Comparison of ENCODE assay signal across 34 cellular contexts in the genomic region with DNA sequence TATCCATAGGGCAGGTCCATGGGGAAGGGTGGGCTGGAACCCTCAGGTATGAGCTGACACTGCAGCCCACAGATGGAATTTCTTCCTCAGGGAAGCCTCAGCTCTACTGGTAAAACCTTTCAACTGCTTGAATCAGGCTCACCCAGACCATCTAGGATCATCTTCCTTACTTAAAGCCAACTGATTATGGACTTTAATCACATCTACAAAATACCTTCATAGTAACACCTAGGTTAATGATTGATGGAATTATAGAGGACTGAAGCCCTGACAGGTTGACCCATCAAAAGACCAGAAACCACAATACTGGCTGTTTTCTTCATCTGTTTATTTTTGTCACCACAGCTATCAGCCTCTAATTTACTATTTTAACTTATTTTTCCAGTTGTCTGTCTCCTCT.
"Had no signal": no experiment of that assay in that cellular context is flagged by ENCODE, and none has a peak within 500 bp of the region (broad histone marks: within the 10 kb centered on the region; RNA-seq: fewer than 3 reads in every experiment).

No MANE protein-coding gene starts in this region.

- H3K4me1 Mint-ChIP-seq: activated naive CD4-positive, alpha-beta T cell treated with anti-CD3 and anti-CD28 coated beads, Interleukin-2, amount 10 ng/mL, durations not matched to agents 7 days and 5 days; activated naive CD4-positive, alpha-beta T cell treated with anti-CD3 and anti-CD28 coated beads, Interleukin-2, amount 50 U/mL, for 24 hours; activated naive CD8-positive, alpha-beta T cell treated with anti-CD3 and anti-CD28 coated beads for 36 hours; activated naive CD8-positive, alpha-beta T cell treated with anti-CD3 and anti-CD28 coated beads, Interleukin-2, amount 10 ng/mL, durations not matched to agents 7 days and 5 days; activated naive CD8-positive, alpha-beta T cell treated with anti-CD3 and anti-CD28 coated beads, Interleukin-2, amount 50 U/mL, for 24 hours; brain; central memory CD8-positive, alpha-beta T cell had no signal

- H3K27ac Mint-ChIP-seq: activated naive CD4-positive, alpha-beta T cell treated with anti-CD3 and anti-CD28 coated beads for 36 hours; activated naive CD4-positive, alpha-beta T cell treated with anti-CD3 and anti-CD28 coated beads, Interleukin-2, amount 10 ng/mL, durations not matched to agents 7 days and 5 days; activated naive CD4-positive, alpha-beta T cell treated with anti-CD3 and anti-CD28 coated beads, Interleukin-2, amount 50 U/mL, for 24 hours; activated naive CD4-positive, alpha-beta T cell treated with anti-CD3 and anti-CD28 coated beads, Interleukin-2, amount 50 U/mL, for 72 hours; activated naive CD8-positive, alpha-beta T cell; activated naive CD8-positive, alpha-beta T cell treated with anti-CD3 and anti-CD28 coated beads for 36 hours; activated naive CD8-positive, alpha-beta T cell treated with anti-CD3 and anti-CD28 coated beads, Interleukin-2, amount 10 ng/mL, durations not matched to agents 7 days and 5 days; activated naive CD8-positive, alpha-beta T cell treated with anti-CD3 and anti-CD28 coated beads, Interleukin-2, amount 50 U/mL, for 24 hours; activated T-cell treated with anti-CD3 and anti-CD28 coated beads, Interleukin-2, amount 50 U/mL, for 24 hours; activated T-cell treated with anti-CD3 and anti-CD28 coated beads, Interleukin-2, amount 50 U/mL, for 72 hours; activated T-helper 1 cell treated with anti-CD3 and anti-CD28 coated beads, Interleukin-12 subunit alpha, Interleukin-12 subunit beta, Interleukin-2, Interleukin-4 antibody, amounts not matched to agents 30 ng/mL and 10 ng/mL and 1 ng/mL, durations not matched to agents 14 hours and 24 hours and 36 hours; activated T-helper 2 cell treated with anti-CD3 and anti-CD28 coated beads, Interferon-gamma antibody, Interleukin-2, Interleukin-4, amounts not matched to agents 10 μg/mL and 5 μg/mL and 100 μg/mL, durations not matched to agents 14 hours and 24 hours and 36 hours; brain had no signal

- DNase-seq: activated effector memory CD4-positive, alpha-beta T cell treated with anti-CD3 and anti-CD28 coated beads, Interleukin-2, amount 50 U/mL, for 16 hours; activated effector memory CD4-positive, alpha-beta T cell treated with Interleukin-2 at 50 U/mL for 16 hours; activated gamma-delta T cell; activated gamma-delta T cell treated with Interleukin-2 at 50 U/mL for 16 hours; activated naive CD4-positive, alpha-beta T cell; activated naive CD4-positive, alpha-beta T cell treated with anti-CD3 and anti-CD28 coated beads for 36 hours; activated naive CD4-positive, alpha-beta T cell treated with anti-CD3 and anti-CD28 coated beads, Interleukin-2, amount 10 ng/mL, durations not matched to agents 7 days and 5 days; activated naive CD4-positive, alpha-beta T cell treated with anti-CD3 and anti-CD28 coated beads, Interleukin-2, amount 50 U/mL, for 16 hours; activated naive CD4-positive, alpha-beta T cell treated with Interleukin-2 at 50 U/mL for 16 hours; activated naive CD8-positive, alpha-beta T cell treated with anti-CD3 and anti-CD28 coated beads for 36 hours; activated naive CD8-positive, alpha-beta T cell treated with anti-CD3 and anti-CD28 coated beads, Interleukin-2, amount 10 ng/mL, durations not matched to agents 7 days and 5 days; activated naive CD8-positive, alpha-beta T cell treated with anti-CD3 and anti-CD28 coated beads, Interleukin-2, amount 50 U/mL, for 24 hours; activated T-cell treated with anti-CD3 and anti-CD28 coated beads, Interleukin-2, amount 50 U/mL, for 1 hour; activated T-cell treated with anti-CD3 and anti-CD28 coated beads, Interleukin-2, amount 50 U/mL, for 24 hours; activated T-cell treated with anti-CD3 and anti-CD28 coated beads, Interleukin-2, amount 50 U/mL, for 4 hours; activated T-cell treated with anti-CD3 and anti-CD28 coated beads, Interleukin-2, amount 50 U/mL, for 48 hours; activated T-cell treated with anti-CD3 and anti-CD28 coated beads, Interleukin-2, amount 50 U/mL, for 72 hours; adrenal gland; amniotic stem cell; amygdala; anterior cingulate cortex; aorta; body of pancreas; brain microvascular endothelial cell; caudate nucleus; central memory CD4-positive, alpha-beta T cell; cerebellar nuclear complex had no signal

- H3K36me3 Mint-ChIP-seq: activated naive CD4-positive, alpha-beta T cell treated with anti-CD3 and anti-CD28 coated beads, Interleukin-2, amount 10 ng/mL, durations not matched to agents 7 days and 5 days; activated naive CD4-positive, alpha-beta T cell treated with anti-CD3 and anti-CD28 coated beads, Interleukin-2, amount 50 U/mL, for 24 hours; activated naive CD8-positive, alpha-beta T cell; activated naive CD8-positive, alpha-beta T cell treated with anti-CD3 and anti-CD28 coated beads for 36 hours; activated naive CD8-positive, alpha-beta T cell treated with anti-CD3 and anti-CD28 coated beads, Interleukin-2, amount 10 ng/mL, durations not matched to agents 7 days and 5 days; brain had no signal

- H3K9me3 Mint-ChIP-seq: activated naive CD4-positive, alpha-beta T cell treated with anti-CD3 and anti-CD28 coated beads for 36 hours; activated naive CD4-positive, alpha-beta T cell treated with anti-CD3 and anti-CD28 coated beads, Interleukin-2, amount 50 U/mL, for 24 hours; activated naive CD8-positive, alpha-beta T cell treated with anti-CD3 and anti-CD28 coated beads for 36 hours; activated naive CD8-positive, alpha-beta T cell treated with anti-CD3 and anti-CD28 coated beads, Interleukin-2, amount 50 U/mL, for 24 hours; activated T-cell treated with anti-CD3 and anti-CD28 coated beads, Interleukin-2, amount 50 U/mL, for 24 hours; activated T-helper 2 cell treated with anti-CD3 and anti-CD28 coated beads, Interferon-gamma antibody, Interleukin-2, Interleukin-4, amounts not matched to agents 10 μg/mL and 5 μg/mL and 100 μg/mL, durations not matched to agents 14 hours and 24 hours and 36 hours had no signal

- H3K27me3 Mint-ChIP-seq: activated naive CD4-positive, alpha-beta T cell treated with anti-CD3 and anti-CD28 coated beads, Interleukin-2, amount 10 ng/mL, durations not matched to agents 7 days and 5 days; activated naive CD8-positive, alpha-beta T cell; activated naive CD8-positive, alpha-beta T cell treated with anti-CD3 and anti-CD28 coated beads for 36 hours; activated naive CD8-positive, alpha-beta T cell treated with anti-CD3 and anti-CD28 coated beads, Interleukin-2, amount 10 ng/mL, durations not matched to agents 7 days and 5 days; activated naive CD8-positive, alpha-beta T cell treated with anti-CD3 and anti-CD28 coated beads, Interleukin-2, amount 50 U/mL, for 24 hours; activated T-cell treated with anti-CD3 and anti-CD28 coated beads, Interleukin-2, amount 50 U/mL, for 24 hours; central memory CD8-positive, alpha-beta T cell had no signal

- ATAC-seq: activated naive CD4-positive, alpha-beta T cell treated with anti-CD3 and anti-CD28 coated beads, Interleukin-2, amount 50 U/mL, for 72 hours; activated naive CD8-positive, alpha-beta T cell treated with anti-CD3 and anti-CD28 coated beads, Interleukin-2, amount 50 U/mL, for 24 hours; activated T-cell treated with anti-CD3 and anti-CD28 coated beads, Interleukin-2, amount 50 U/mL, for 4 hours; activated T-cell treated with anti-CD3 and anti-CD28 coated beads, Interleukin-2, amount 50 U/mL, for 72 hours; body of pancreas had no signal

- H3K4me3 Mint-ChIP-seq: activated naive CD4-positive, alpha-beta T cell treated with anti-CD3 and anti-CD28 coated beads for 36 hours; activated naive CD4-positive, alpha-beta T cell treated with anti-CD3 and anti-CD28 coated beads, Interleukin-2, amount 10 ng/mL, durations not matched to agents 7 days and 5 days; activated naive CD4-positive, alpha-beta T cell treated with anti-CD3 and anti-CD28 coated beads, Interleukin-2, amount 50 U/mL, for 24 hours; activated naive CD8-positive, alpha-beta T cell; activated naive CD8-positive, alpha-beta T cell treated with anti-CD3 and anti-CD28 coated beads for 36 hours; activated naive CD8-positive, alpha-beta T cell treated with anti-CD3 and anti-CD28 coated beads, Interleukin-2, amount 10 ng/mL, durations not matched to agents 7 days and 5 days; activated naive CD8-positive, alpha-beta T cell treated with anti-CD3 and anti-CD28 coated beads, Interleukin-2, amount 50 U/mL, for 24 hours; activated T-cell treated with anti-CD3 and anti-CD28 coated beads, Interleukin-2, amount 50 U/mL, for 24 hours; activated T-cell treated with anti-CD3 and anti-CD28 coated beads, Interleukin-2, amount 50 U/mL, for 4 hours; activated T-cell treated with anti-CD3 and anti-CD28 coated beads, Interleukin-2, amount 50 U/mL, for 72 hours; activated T-helper 1 cell treated with anti-CD3 and anti-CD28 coated beads, Interleukin-12 subunit alpha, Interleukin-12 subunit beta, Interleukin-2, Interleukin-4 antibody, amounts not matched to agents 30 ng/mL and 10 ng/mL and 1 ng/mL, durations not matched to agents 14 hours and 24 hours and 36 hours; brain; central memory CD8-positive, alpha-beta T cell had no signal
